ENCODE assay signal across 22 cellular contexts in genomic region chr16:30967795-30968194, GRCh38.
"Had no signal": no experiment of that assay in that cellular context is flagged by ENCODE, and none has a peak within 500 bp of the region (broad histone marks: within the 10 kb centered on the region; RNA-seq: fewer than 3 reads in every experiment).

No MANE protein-coding gene starts in this region.

- H3K4me3 Mint-ChIP-seq: activated CD8-positive, alpha-beta T cell treated with anti-CD3 and anti-CD28 coated beads, Interleukin-2, amount 10 ng/mL, durations not matched to agents 7 days and 5 days; activated naive CD4-positive, alpha-beta T cell treated with anti-CD3 and anti-CD28 coated beads for 36 hours; T-helper 1 cell treated with Interleukin-12 subunit alpha and Interleukin-12 subunit beta and Interleukin-4 antibody, amounts not matched to agents 30 μg/mL and 1 μg/mL, for 36 hours had no signal

- H3K27me3 ChIP-seq: breast epithelium, Peyer's patch had no signal

- DNase-seq: activated CD4-positive, alpha-beta T cell treated with anti-CD3 and anti-CD28 coated beads for 4 hours; activated CD8-positive, alpha-beta memory T cell treated with anti-CD3 and anti-CD28 coated beads, Interleukin-2, amount 50 U/mL, for 48 hours; activated CD8-positive, alpha-beta T cell treated with anti-CD3 and anti-CD28 coated beads, Interleukin-2, amount 10 ng/mL, durations not matched to agents 7 days and 5 days; activated effector memory CD4-positive, alpha-beta T cell treated with anti-CD3 and anti-CD28 coated beads, Interleukin-2, amount 50 U/mL, for 16 hours; activated naive CD4-positive, alpha-beta T cell treated with anti-CD3 and anti-CD28 coated beads for 36 hours; activated T-cell treated with anti-CD3 and anti-CD28 coated beads, Interleukin-2, amount 50 U/mL, for 1 hour; aorta; Karpas-422; MM.1S; NCI-H1105; NCI-H1436; NCI-H1694 treated with DMSO at 0.1 percent for 48 hours; NCI-H2029 treated with DMSO at 0.1 percent for 48 hours; NCI-H345; NCI-H510A treated with DMSO at 0.1 percent for 48 hours; NCI-H69; Peyer's patch; SHP77 treated with DMSO at 0.1 percent for 48 hours had no signal

- H3K9me3 Mint-ChIP-seq: activated naive CD4-positive, alpha-beta T cell treated with anti-CD3 and anti-CD28 coated beads for 36 hours; T-helper 1 cell treated with Interleukin-12 subunit alpha and Interleukin-12 subunit beta and Interleukin-4 antibody, amounts not matched to agents 30 μg/mL and 1 μg/mL, for 36 hours had no signal

- H3K9me3 ChIP-seq: breast epithelium, Peyer's patch had no signal

- H3K4me3 ChIP-seq: breast epithelium, K562, Peyer's patch had no signal

- ATAC-seq: activated CD4-positive, CD25-positive, alpha-beta regulatory T cell treated with anti-CD3 and anti-CD28 coated beads, Interleukin-2, amount 50 U/mL, for 24 hours; activated CD8-positive, alpha-beta T cell treated with anti-CD3 and anti-CD28 coated beads, Interleukin-2, amount 10 ng/mL, durations not matched to agents 7 days and 5 days; K562 had no signal

- H3K27ac Mint-ChIP-seq: activated CD8-positive, alpha-beta T cell treated with anti-CD3 and anti-CD28 coated beads, Interleukin-2, amount 10 ng/mL, durations not matched to agents 7 days and 5 days; activated naive CD4-positive, alpha-beta T cell treated with anti-CD3 and anti-CD28 coated beads for 36 hours; T-helper 1 cell treated with Interleukin-12 subunit alpha and Interleukin-12 subunit beta and Interleukin-4 antibody, amounts not matched to agents 30 μg/mL and 1 μg/mL, for 36 hours had no signal

- H3K4me1 ChIP-seq: breast epithelium, Peyer's patch had no signal
